Comparison of ENCODE assay signal across 9 cellular contexts in the genomic region with DNA sequence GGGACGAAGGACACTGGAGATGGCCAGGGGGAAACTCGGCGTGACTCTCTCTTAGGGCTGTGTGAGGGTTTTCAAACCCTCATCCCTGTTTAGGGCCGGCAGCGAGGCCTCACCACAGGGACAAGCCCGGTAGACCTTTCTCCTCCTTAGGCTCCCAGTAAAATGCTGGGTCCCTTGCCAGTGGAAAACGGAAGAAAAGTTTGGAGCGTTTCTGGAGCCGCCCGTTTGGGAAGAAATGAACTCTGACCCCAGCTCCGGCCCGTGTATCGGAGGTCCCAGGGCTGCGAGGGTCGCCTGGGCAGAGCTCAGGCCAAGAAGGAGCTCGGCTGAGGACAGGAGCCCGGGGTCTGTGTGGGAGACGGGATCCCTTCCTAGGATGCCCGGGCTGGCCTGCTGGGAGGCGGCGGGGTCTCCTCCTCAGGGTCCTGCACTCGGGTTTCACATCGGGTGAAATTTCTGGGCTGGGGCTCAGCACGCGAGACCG. TPM values are rescaled to one million over a fixed set of nuclear protein-coding genes. Genes with fewer than 3 reads are reported as not detected.
DNase-seq lines count a peak whose midpoint lies in the region; ATAC-seq and TF ChIP-seq lines count a peak whose summit lies in the region.
"Had no signal": no experiment of that assay in that cellular context is flagged by ENCODE, and none has a peak within 500 bp of the region (broad histone marks: within the 10 kb centered on the region; RNA-seq: fewer than 3 reads in every experiment).

No MANE protein-coding gene starts in this region.

- H3K4me3 ChIP-seq in iPS DF 6.9 (ENCODE audit: low read length), result peak overlapping the region; percentile 80
- peak overlapping the region; percentile 48 to 90 (median 68) for H3K4me3 ChIP-seq in spleen

- peaks cover 32% of the 10 kb centered on the region for H3K4me1 Mint-ChIP-seq in CD14-positive monocyte
- H3K4me1 Mint-ChIP-seq in activated T-helper 2 cell treated with anti-CD3 and anti-CD28 coated beads, Interferon-gamma antibody, Interleukin-2, Interleukin-4, amounts not matched to agents 10 μg/mL and 5 μg/mL and 100 μg/mL, durations not matched to agents 14 hours and 24 hours and 36 hours (ENCODE audit: low read depth), result peaks cover 20% of the 10 kb centered on the region

- WGBS in iPS DF 6.9 (ENCODE audit: insufficient coverage, insufficient read length), result no CpG with 5 or more reads among the region's 26 CpGs
- 0 to 1% (median 0%) methylated on average over 18 to 26 of the region's 26 CpGs for WGBS in spleen, 5 donors

- H3K36me3 ChIP-seq in iPS DF 6.9 (ENCODE audit: control insufficient read depth, insufficient read depth, low read length) (no peaks in the 10 kb centered on the region), spleen (no peaks in the 10 kb centered on the region)

- no peak for TF ChIP-seq CTCF in CD14-positive monocyte (IDR thresholded peaks at IDR 0.05)
- no peak for TF ChIP-seq CTCF in spleen (IDR thresholded peaks at IDR 0.05 in 8 of 11, conservative IDR thresholded peaks at IDR 0.05 in 3 of 11)

- peak; percentile 3 for ATAC-seq in HG03103 (IDR thresholded peaks at IDR 0.05; ENCODE audit: low read depth, unreplicated experiment)
- ATAC-seq in HG02973 (IDR thresholded peaks at IDR 0.05; ENCODE audit: unreplicated experiment), result no peak

- peaks cover 0 to 44% (median 23%) of the 10 kb centered on the region in 7 donors for H3K9me3 Mint-ChIP-seq in CD14-positive monocyte
- no peaks in the 10 kb centered on the region for H3K9me3 Mint-ChIP-seq in activated T-helper 2 cell treated with anti-CD3 and anti-CD28 coated beads, Interferon-gamma antibody, Interleukin-2, Interleukin-4, amounts not matched to agents 10 μg/mL and 5 μg/mL and 100 μg/mL, durations not matched to agents 14 hours and 24 hours and 36 hours

- peak overlapping the region; percentile 87 to 96 for H3K4me3 Mint-ChIP-seq in CD14-positive monocyte
- peak overlapping the region; percentile 78 for H3K4me3 Mint-ChIP-seq in activated T-helper 2 cell treated with anti-CD3 and anti-CD28 coated beads, Interferon-gamma antibody, Interleukin-2, Interleukin-4, amounts not matched to agents 10 μg/mL and 5 μg/mL and 100 μg/mL, durations not matched to agents 14 hours and 24 hours and 36 hours (ENCODE audit: low read depth)

- no peak for TF ChIP-seq POLR2A in spleen (IDR thresholded peaks at IDR 0.05)

- no peak for DNase-seq in CD14-positive monocyte (ENCODE audit: low spot score)
- no peak for DNase-seq in activated T-helper 2 cell treated with anti-CD3 and anti-CD28 coated beads, Interferon-gamma antibody, Interleukin-2, Interleukin-4, amounts not matched to agents 10 μg/mL and 5 μg/mL and 100 μg/mL, durations not matched to agents 14 hours and 24 hours and 36 hours (ENCODE audit: low spot score)
- no peak for DNase-seq in iPS DF 6.9 (ENCODE audit: low read depth, low spot score)
- no peak for DNase-seq in spleen
- DNase-seq in putamen (ENCODE audit: low spot score), result no peak
- no peak for DNase-seq in pons (ENCODE audit: low spot score)

- H3K27me3 ChIP-seq in iPS DF 6.9 (ENCODE audit: control insufficient read depth, insufficient read depth, low read length) (peaks cover 3% of the 10 kb centered on the region; the same call in 1 of the 2 replicates), spleen (replicated peaks in 1 of 7) (peaks cover 0 to 34% (median 0%) of the 10 kb centered on the region in 7 donors)

- H3K9me3 ChIP-seq in iPS DF 6.9 (ENCODE audit: control insufficient read depth, insufficient read depth, low read length) (no peaks in the 10 kb centered on the region), spleen (peaks cover 0 to 38% (median 25%) of the 10 kb centered on the region in 8 donors)

- peaks cover 9 to 20% of the 10 kb centered on the region in 2 donors for H3K36me3 Mint-ChIP-seq in CD14-positive monocyte
- H3K36me3 Mint-ChIP-seq in activated T-helper 2 cell treated with anti-CD3 and anti-CD28 coated beads, Interferon-gamma antibody, Interleukin-2, Interleukin-4, amounts not matched to agents 10 μg/mL and 5 μg/mL and 100 μg/mL, durations not matched to agents 14 hours and 24 hours and 36 hours (ENCODE audit: low read depth), result no peaks in the 10 kb centered on the region

- H3K27me3 Mint-ChIP-seq in CD14-positive monocyte (ENCODE audit: low read depth in 3 of 3), result peaks cover 80 to 96% (median 88%) of the 10 kb centered on the region in 3 donors
- peaks cover 21% of the 10 kb centered on the region for H3K27me3 Mint-ChIP-seq in activated T-helper 2 cell treated with anti-CD3 and anti-CD28 coated beads, Interferon-gamma antibody, Interleukin-2, Interleukin-4, amounts not matched to agents 10 μg/mL and 5 μg/mL and 100 μg/mL, durations not matched to agents 14 hours and 24 hours and 36 hours (ENCODE audit: low read depth)

- intact Hi-C loops in CD14-positive monocyte (cut with micrococcal nuclease), result loop anchor here in 1 of 2 donors (10.0 kb wide), 2 partner anchors 53 to 297 kb away; no protein-coding TSS in a partner anchor
- intact Hi-C loops in activated T-helper 2 cell treated with anti-CD3 and anti-CD28 coated beads, Interferon-gamma antibody, Interleukin-2, Interleukin-4, amounts not matched to agents 10 μg/mL and 5 μg/mL and 100 μg/mL, durations not matched to agents 14 hours and 24 hours and 36 hours (cut with micrococcal nuclease), result loop anchor here (1.0 to 5.0 kb wide), 3 partner anchors 8 to 124 kb away; partner anchors contain the start of gene ZNF263
- intact Hi-C loops in spleen (cut with DNase I; ENCODE audit: low total_unique reads), result no loop called here

- no peaks in the 10 kb centered on the region; the same call in none of the 2 replicates for H3K4me1 ChIP-seq in iPS DF 6.9 (ENCODE audit: control insufficient read depth, insufficient read depth, low read length)
- H3K4me1 ChIP-seq in spleen, result peaks cover 1 to 37% (median 24%) of the 10 kb centered on the region in 6 donors

- no peak overlapping the region for H3K27ac ChIP-seq in iPS DF 6.9 (ENCODE audit: low read length)
- peak overlapping the region; percentile 85 to 93 (median 87) for H3K27ac ChIP-seq in spleen

- H3K27ac Mint-ChIP-seq in CD14-positive monocyte, result peak overlapping the region in 3 of 7 donors; percentile 11 to 72 (median 67)
- peak overlapping the region; percentile 36 for H3K27ac Mint-ChIP-seq in activated T-helper 2 cell treated with anti-CD3 and anti-CD28 coated beads, Interferon-gamma antibody, Interleukin-2, Interleukin-4, amounts not matched to agents 10 μg/mL and 5 μg/mL and 100 μg/mL, durations not matched to agents 14 hours and 24 hours and 36 hours

RNA-seq across cellular contexts. Expression of gene ZNF213, which starts 23.2 kb away (rescaled TPM):
- polyA plus RNA-seq in CD14-positive monocyte, result 1 to 10 TPM; 1.5 to 2.6 TPM
- 9.1 and 9.3 TPM in 2 replicates for total RNA-seq in activated T-helper 2 cell treated with anti-CD3 and anti-CD28 coated beads, Interferon-gamma antibody, Interleukin-2, Interleukin-4, amounts not matched to agents 10 μg/mL and 5 μg/mL and 100 μg/mL, durations not matched to agents 14 hours and 24 hours and 36 hours
- 10 to 100 TPM in 1 of 7 donors, 1 to 10 TPM in 6; 6.8 to 11.4 (median 7.9) TPM for total RNA-seq in spleen
- 1 to 10 TPM; 2.4 to 5.9 (median 2.9) TPM for polyA plus RNA-seq in spleen

RNA-seq across cellular contexts. Expression of gene OR1F1, which starts 29.9 kb away (rescaled TPM):
- polyA plus RNA-seq in CD14-positive monocyte (not detected), spleen (not detected)
- not detected in 2 replicates for total RNA-seq in activated T-helper 2 cell treated with anti-CD3 and anti-CD28 coated beads, Interferon-gamma antibody, Interleukin-2, Interleukin-4, amounts not matched to agents 10 μg/mL and 5 μg/mL and 100 μg/mL, durations not matched to agents 14 hours and 24 hours and 36 hours
- total RNA-seq in spleen, result not detected
- total RNA-seq: HT1080 had no signal

RNA-seq across cellular contexts. Expression of gene ZNF205, which starts 45.7 kb away (rescaled TPM):
- polyA plus RNA-seq in CD14-positive monocyte, result 1 to 10 TPM; 1.0 to 1.3 TPM
- total RNA-seq in activated T-helper 2 cell treated with anti-CD3 and anti-CD28 coated beads, Interferon-gamma antibody, Interleukin-2, Interleukin-4, amounts not matched to agents 10 μg/mL and 5 μg/mL and 100 μg/mL, durations not matched to agents 14 hours and 24 hours and 36 hours, result 0.09 and 0.18 TPM in 2 replicates
- total RNA-seq in spleen, result 10 to 100 TPM in 1 of 7 donors, 1 to 10 TPM in 6; 4.1 to 10.4 (median 5.3) TPM
- polyA plus RNA-seq in spleen, result 10 to 100 TPM in 1 of 3 donors, 1 to 10 TPM in 2; 3.5 to 14.2 (median 6.9) TPM

RNA-seq across cellular contexts. Expression of gene ZSCAN10, which starts 59.0 kb away (rescaled TPM):
- not detected for polyA plus RNA-seq in CD14-positive monocyte
- not detected in 2 replicates for total RNA-seq in activated T-helper 2 cell treated with anti-CD3 and anti-CD28 coated beads, Interferon-gamma antibody, Interleukin-2, Interleukin-4, amounts not matched to agents 10 μg/mL and 5 μg/mL and 100 μg/mL, durations not matched to agents 14 hours and 24 hours and 36 hours
- under 1 TPM in 1 of 7 donors, not detected in 6; 0.85 TPM for total RNA-seq in spleen
- under 1 TPM in 2 of 3 donors, not detected in 1; 0.02 to 0.06 TPM for polyA plus RNA-seq in spleen
- total RNA-seq: HT1080 had no signal
